18 cellular contexts compared by ENCODE assay signal in genomic region chr21:28537371-28538079, GRCh38.
DNase-seq lines count a peak whose midpoint lies in the region; ATAC-seq and TF ChIP-seq lines count a peak whose summit lies in the region.
"Had no signal": no experiment of that assay in that cellular context is flagged by ENCODE, and none has a peak within 500 bp of the region (broad histone marks: within the 10 kb centered on the region; RNA-seq: fewer than 3 reads in every experiment).

No MANE protein-coding gene starts in this region.

- TF ChIP-seq CTCF in VCaP (conservative IDR thresholded peaks at IDR 0.05), result no peak
- TF ChIP-seq CTCF in fibroblast of pulmonary artery (IDR thresholded peaks at IDR 0.05; ENCODE audit: low read length, missing control alignments), result no peak
- no peak for TF ChIP-seq CTCF in glutamatergic neuron (IDR thresholded peaks at IDR 0.05; ENCODE audit: partially characterized antibody, unreplicated experiment)

- H3K4me3 ChIP-seq in fibroblast of pulmonary artery (replicated peaks; ENCODE audit: low read depth, low read length), result no peak overlapping the region
- H3K4me3 ChIP-seq: smooth muscle cell had no signal

- H3K4me3 Mint-ChIP-seq in stimulated activated naive CD8-positive, alpha-beta T cell treated with anti-CD3 and anti-CD28 coated beads, Interleukin-15, amount 100 ng/mL, for 72 hours, result no peak overlapping the region
- H3K4me3 Mint-ChIP-seq in glutamatergic neuron (ENCODE audit: unreplicated experiment), result no peak overlapping the region
- H3K4me3 Mint-ChIP-seq: immature natural killer cell, mesothelial cell of epicardium had no signal

- H3K4me1 Mint-ChIP-seq in stimulated activated naive CD8-positive, alpha-beta T cell treated with anti-CD3 and anti-CD28 coated beads, Interleukin-15, amount 100 ng/mL, for 72 hours, result peaks cover 5% of the 10 kb centered on the region
- H3K4me1 Mint-ChIP-seq in glutamatergic neuron (ENCODE audit: low read depth, unreplicated experiment), result no peaks in the 10 kb centered on the region
- H3K4me1 Mint-ChIP-seq: immature natural killer cell had no signal

- H3K27ac ChIP-seq in VCaP, result peak overlapping the region; percentile 72; the same call in 1 of the 2 replicates
- H3K27ac ChIP-seq: neutrophil had no signal

- peaks cover 0 to 5% of the 10 kb centered on the region in 2 donors for H3K9me3 Mint-ChIP-seq in stimulated activated naive CD8-positive, alpha-beta T cell treated with anti-CD3 and anti-CD28 coated beads, Interleukin-15, amount 100 ng/mL, for 72 hours
- H3K9me3 Mint-ChIP-seq in glutamatergic neuron (ENCODE audit: unreplicated experiment), result no peaks in the 10 kb centered on the region
- H3K9me3 Mint-ChIP-seq: activated naive CD4-positive, alpha-beta T cell treated with anti-CD3 and anti-CD28 coated beads, Interleukin-2, amount 50 U/mL, for 72 hours; immature natural killer cell had no signal

- H3K27ac Mint-ChIP-seq in stimulated activated naive CD8-positive, alpha-beta T cell treated with anti-CD3 and anti-CD28 coated beads, Interleukin-15, amount 100 ng/mL, for 72 hours, result no peak overlapping the region
- no peak overlapping the region for H3K27ac Mint-ChIP-seq in glutamatergic neuron (ENCODE audit: unreplicated experiment)
- H3K27ac Mint-ChIP-seq: activated naive CD4-positive, alpha-beta T cell treated with anti-CD3 and anti-CD28 coated beads, Interleukin-2, amount 50 U/mL, for 72 hours; immature natural killer cell; mesothelial cell of epicardium had no signal

- DNase-seq in stimulated activated naive CD8-positive, alpha-beta T cell treated with anti-CD3 and anti-CD28 coated beads, Interleukin-15, Interleukin-2, amounts not matched to agents 100 U/mL and 50 U/mL, for 24 hours, result no peak
- no peak for DNase-seq in stimulated activated naive CD8-positive, alpha-beta T cell treated with anti-CD3 and anti-CD28 coated beads, Interleukin-15, amount 100 ng/mL, for 72 hours
- DNase-seq in fibroblast of pulmonary artery (ENCODE audit: low read depth), result peak; percentile 56
- no peak for DNase-seq in SIG-M5 treated with dmso at 0.1 percent for 504 hours (lab: John Stamatoyannopoulos, UW; ENCODE audit: unreplicated experiment)
- DNase-seq in glutamatergic neuron, result no peak
- DNase-seq: activated CD8-positive, alpha-beta memory T cell treated with anti-CD3 and anti-CD28 coated beads, Interleukin-2, amount 50 U/mL, for 48 hours; immature natural killer cell; NCI-H1092 treated with DMSO at 0.1 percent for 48 hours; NCI-H2227 treated with DMSO at 0.1 percent for 48 hours had no signal

- peaks cover 14% of the 10 kb centered on the region for H3K27me3 Mint-ChIP-seq in stimulated activated naive CD8-positive, alpha-beta T cell treated with anti-CD3 and anti-CD28 coated beads, Interleukin-15, amount 100 ng/mL, for 72 hours
- H3K27me3 Mint-ChIP-seq in glutamatergic neuron (ENCODE audit: unreplicated experiment), result no peaks in the 10 kb centered on the region

- ATAC-seq in stimulated activated naive CD8-positive, alpha-beta T cell treated with anti-CD3 and anti-CD28 coated beads, Interleukin-15, Interleukin-2, amounts not matched to agents 100 U/mL and 50 U/mL, for 24 hours, result peak; percentile 43
- no peak for ATAC-seq in stimulated activated naive CD8-positive, alpha-beta T cell treated with anti-CD3 and anti-CD28 coated beads, Interleukin-15, amount 100 ng/mL, for 72 hours
- ATAC-seq in GM21360 (IDR thresholded peaks at IDR 0.05; ENCODE audit: unreplicated experiment) (no peak), GM19324 (IDR thresholded peaks at IDR 0.05; ENCODE audit: low FRiP score, unreplicated experiment) (no peak)
- ATAC-seq: esophagus mucosa, HepG2 had no signal

- H3K36me3 Mint-ChIP-seq in glutamatergic neuron (ENCODE audit: unreplicated experiment), result no peaks in the 10 kb centered on the region
- H3K36me3 Mint-ChIP-seq: activated naive CD4-positive, alpha-beta T cell treated with anti-CD3 and anti-CD28 coated beads, Interleukin-2, amount 50 U/mL, for 72 hours; immature natural killer cell had no signal
